ENCODE assay signal across 21 cellular contexts in the genomic region with DNA sequence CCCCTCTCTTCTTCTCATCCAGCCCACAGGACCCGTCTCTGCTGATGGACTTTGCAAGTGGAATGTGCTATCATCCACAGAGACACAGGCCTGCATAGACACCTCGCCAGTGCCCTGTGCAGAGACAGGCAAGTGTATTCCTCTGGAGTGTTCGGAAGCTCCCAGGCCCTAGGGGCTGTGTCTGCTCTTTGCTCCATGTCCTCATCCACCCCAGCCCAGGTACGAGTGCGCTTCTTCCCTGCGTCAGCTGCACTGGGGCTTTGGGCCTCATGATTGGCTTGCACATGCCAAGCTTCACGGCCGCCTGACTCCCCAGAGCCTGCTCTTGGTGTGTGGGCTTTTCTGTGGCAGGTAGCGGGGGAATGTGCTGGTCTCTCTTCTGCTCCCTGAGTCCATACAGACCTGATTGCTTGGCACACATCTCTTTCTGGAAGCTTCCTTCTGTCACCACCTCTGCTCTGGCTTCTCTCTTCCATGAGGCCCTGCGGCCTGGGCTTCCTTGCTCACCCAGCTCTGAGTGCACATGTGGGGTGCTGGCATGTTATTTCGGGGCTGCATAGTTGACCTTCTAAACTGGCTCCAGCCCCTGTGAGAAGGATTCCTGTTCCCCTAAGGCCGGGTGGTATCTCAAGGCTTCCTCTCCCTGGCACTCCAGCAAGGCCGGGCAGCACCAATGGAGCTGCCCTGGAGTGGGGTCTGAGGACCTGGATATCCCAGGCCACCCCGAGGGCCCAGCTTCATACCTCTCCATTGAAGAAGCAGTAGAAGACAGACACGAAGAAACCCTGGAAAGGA. TPM values are rescaled to one million over a fixed set of nuclear protein-coding genes. Genes with fewer than 3 reads are reported as not detected.
DNase-seq lines count a peak whose midpoint lies in the region; ATAC-seq and TF ChIP-seq lines count a peak whose summit lies in the region.
"Had no signal": no experiment of that assay in that cellular context is flagged by ENCODE, and none has a peak within 500 bp of the region (broad histone marks: within the 10 kb centered on the region; RNA-seq: fewer than 3 reads in every experiment).

No MANE protein-coding gene starts in this region.

- no peak overlapping the region for H2BK12ac ChIP-seq in neuronal stem cell (ENCODE audit: low read length)

- H3K18ac ChIP-seq in neuronal stem cell (ENCODE audit: low read length) = no peak overlapping the region

- CTCF ChIA-PET in WTC11 (lab: Charles Lee) = interaction anchor here (0.7 to 1.3 kb wide), 2 partner anchors 26 to 88 kb away, joined by 3 read pairs; no protein-coding TSS in a partner anchor

- ATAC-seq in WTC11 = no peak
- ATAC-seq in stimulated activated effector memory CD8-positive, alpha-beta T cell treated with anti-CD3 and anti-CD28 coated beads, Interleukin-12 subunit alpha, Interleukin-12 subunit beta, amount 100 ng/mL, for 72 hours = no peak
- ATAC-seq: K562 had no signal

- no peak overlapping the region for H4K8ac ChIP-seq in neuronal stem cell (ENCODE audit: low read depth, low read length)

- peaks cover 5% of the 10 kb centered on the region for H3K4me1 Mint-ChIP-seq in WTC11
- H3K4me1 Mint-ChIP-seq in stimulated activated effector memory CD8-positive, alpha-beta T cell treated with anti-CD3 and anti-CD28 coated beads, Interleukin-12 subunit alpha, Interleukin-12 subunit beta, amount 100 ng/mL, for 72 hours = no peaks in the 10 kb centered on the region
- H3K4me1 Mint-ChIP-seq: CD8-positive, alpha-beta memory T cell had no signal

- no peak overlapping the region for H3K27ac ChIP-seq in Peyer's patch
- H3K27ac ChIP-seq in neuronal stem cell (replicated peaks; ENCODE audit: low read length) = no peak overlapping the region
- H3K27ac ChIP-seq in uterus = no peak overlapping the region

- H3K9me3 ChIP-seq in Peyer's patch (no peaks in the 10 kb centered on the region), neuronal stem cell (replicated peaks in 1 of 2; ENCODE audit: control insufficient read depth in 2 of 2, insufficient read depth in 1 of 2, low read depth in 1 of 2, low read length in 2 of 2) (no peaks in the 10 kb centered on the region), uterus (no peaks in the 10 kb centered on the region)

- H3K27ac Mint-ChIP-seq in WTC11 = 0 out of 2 replicates have a peak overlapping the region, but pooled peaks have one; percentile 33
- peak overlapping the region; percentile 4 for H3K27ac Mint-ChIP-seq in stimulated activated effector memory CD8-positive, alpha-beta T cell treated with anti-CD3 and anti-CD28 coated beads, Interleukin-12 subunit alpha, Interleukin-12 subunit beta, amount 100 ng/mL, for 72 hours
- H3K27ac Mint-ChIP-seq: CD8-positive, alpha-beta memory T cell had no signal

- TF ChIP-seq POLR2A in Peyer's patch (IDR thresholded peaks at IDR 0.05) (no peak), uterus (IDR thresholded peaks at IDR 0.05) (no peak)

- no peaks in the 10 kb centered on the region for H3K9me3 Mint-ChIP-seq in WTC11
- no peaks in the 10 kb centered on the region for H3K9me3 Mint-ChIP-seq in stimulated activated effector memory CD8-positive, alpha-beta T cell treated with anti-CD3 and anti-CD28 coated beads, Interleukin-12 subunit alpha, Interleukin-12 subunit beta, amount 100 ng/mL, for 72 hours
- H3K9me3 Mint-ChIP-seq: CD8-positive, alpha-beta memory T cell had no signal

- no peak overlapping the region for H4K91ac ChIP-seq in neuronal stem cell (ENCODE audit: low read depth, low read length, poor library complexity)

- H3K27me3 ChIP-seq in Peyer's patch = no peaks in the 10 kb centered on the region
- H3K27me3 ChIP-seq in neuronal stem cell (ENCODE audit: control insufficient read depth in 3 of 3, insufficient read depth in 3 of 3, low read depth in 1 of 3, low read length in 3 of 3) = peaks cover 0 to 9% (median 0%) of the 10 kb centered on the region in 3 experiments
- no peaks in the 10 kb centered on the region for H3K27me3 ChIP-seq in uterus

- H2BK15ac ChIP-seq in neuronal stem cell (ENCODE audit: low read length) = no peak overlapping the region

- POLR2A ChIA-PET in WTC11 (lab: Charles Lee) = no interaction called here

- no peak overlapping the region for H3K4me3 ChIP-seq in Peyer's patch
- H3K4me3 ChIP-seq in neuronal stem cell (ENCODE audit: low read length in 2 of 2) = peak overlapping the region in 1 of 2 donors; percentile 11
- no peak overlapping the region for H3K4me3 ChIP-seq in uterus
- H3K4me3 ChIP-seq: K562 had no signal

- H3K79me1 ChIP-seq in neuronal stem cell (ENCODE audit: low read depth, low read length) = peaks cover 6% of the 10 kb centered on the region

- H3K4me1 ChIP-seq in Peyer's patch (no peaks in the 10 kb centered on the region), neuronal stem cell (ENCODE audit: control insufficient read depth in 2 of 2, insufficient read depth in 1 of 2, low read depth in 1 of 2, low read length in 2 of 2) (peaks cover 0 to 8% of the 10 kb centered on the region in 2 donors), uterus (no peaks in the 10 kb centered on the region)

- H3K27me3 Mint-ChIP-seq in WTC11 (ENCODE audit: low read depth) = no peaks in the 10 kb centered on the region

- H2AK5ac ChIP-seq in neuronal stem cell (ENCODE audit: low read depth, low read length) = no peak overlapping the region

- peak overlapping the region; percentile 55 for H2BK5ac ChIP-seq in neuronal stem cell (ENCODE audit: low read length)

- H3K4me3 Mint-ChIP-seq in WTC11 = no peak overlapping the region
- H3K4me3 Mint-ChIP-seq in stimulated activated effector memory CD8-positive, alpha-beta T cell treated with anti-CD3 and anti-CD28 coated beads, Interleukin-12 subunit alpha, Interleukin-12 subunit beta, amount 100 ng/mL, for 72 hours = no peak overlapping the region
- H3K4me3 Mint-ChIP-seq: CD8-positive, alpha-beta memory T cell had no signal

- H3K4ac ChIP-seq in neuronal stem cell (ENCODE audit: low read length) = no peak overlapping the region

- no peak overlapping the region for H3K14ac ChIP-seq in neuronal stem cell (ENCODE audit: low read length)

- WGBS in neuronal stem cell (ENCODE audit: extremely low coverage in 2 of 2, insufficient read length in 2 of 2, insufficient replicate concordance in 1 of 2), 2 donors = no CpG with 5 or more reads among the region's 15 CpGs

- H3K23ac ChIP-seq in neuronal stem cell (ENCODE audit: low read depth, low read length, poor library complexity) = peak overlapping the region; percentile 43

- H2BK120ac ChIP-seq in neuronal stem cell (ENCODE audit: low read depth, low read length) = no peak overlapping the region

- TF ChIP-seq CTCF in Peyer's patch (IDR thresholded peaks at IDR 0.05) (no peak), WTC11 (IDR thresholded peaks at IDR 0.05) (no peak), uterus (IDR thresholded peaks at IDR 0.05) (no peak)

- H3K9ac ChIP-seq in neuronal stem cell (ENCODE audit: low read depth, low read length, poor library complexity) = no peak overlapping the region

- intact Hi-C loops in uterus (cut with DNase I; ENCODE audit: low total_unique reads) = no loop called here

- H3K36me3 Mint-ChIP-seq in WTC11 = no peaks in the 10 kb centered on the region
- H3K36me3 Mint-ChIP-seq in stimulated activated effector memory CD8-positive, alpha-beta T cell treated with anti-CD3 and anti-CD28 coated beads, Interleukin-12 subunit alpha, Interleukin-12 subunit beta, amount 100 ng/mL, for 72 hours = no peaks in the 10 kb centered on the region

- H2AFZ ChIP-seq in neuronal stem cell (ENCODE audit: low read length) = no peak overlapping the region

- H3K36me3 ChIP-seq in Peyer's patch = no peaks in the 10 kb centered on the region
- H3K36me3 ChIP-seq in neuronal stem cell (replicated peaks in 1 of 2; ENCODE audit: control insufficient read depth in 2 of 2, insufficient read depth in 2 of 2, low read length in 2 of 2) = peaks cover 0 to 6% of the 10 kb centered on the region in 2 donors
- H3K36me3 ChIP-seq in uterus = no peaks in the 10 kb centered on the region

- H3K4me2 ChIP-seq in neuronal stem cell (ENCODE audit: insufficient read depth, low read length, poor library complexity, severe bottlenecking) = no peak overlapping the region

- peak in 2 of 3 donors; percentile 18 to 27 for DNase-seq in Peyer's patch
- no peak for DNase-seq in WTC11 (ENCODE audit: low spot score)
- no peak for DNase-seq in neuronal stem cell (ENCODE audit: low spot score)
- DNase-seq in stimulated activated effector memory CD8-positive, alpha-beta T cell treated with anti-CD3 and anti-CD28 coated beads, Interleukin-12 subunit alpha, Interleukin-12 subunit beta, amount 100 ng/mL, for 72 hours (ENCODE audit: low spot score in 2 of 2) = no peak
- no peak for DNase-seq in germinal center (ENCODE audit: low spot score)
- DNase-seq in hippocampal formation (lab: John Stamatoyannopoulos, UW) = no peak
- DNase-seq in uterus = no peak
- DNase-seq: ACHN; C1 segment of cervical spinal cord; CD8-positive, alpha-beta memory T cell; DMS79; NCI-H1105; NCI-H2081; NCI-H446 treated with DMSO at 0.1 percent for 48 hours; NCI-H748 treated with DMSO at 0.1 percent for 48 hours; NK-92 treated with Interleukin-12 subunit alpha and Interleukin-12 subunit beta, amount 100 ng/mL, for 24 hours; SIG-M5 had no signal

RNA-seq across cellular contexts. Expression of gene CRHR2, which starts 27.8 kb away (rescaled TPM):
- total RNA-seq in Peyer's patch (not detected), WTC11 (2021) (0.09 to 0.25 TPM (median 0.22 TPM) in 3 replicates), uterus (under 1 TPM in 1 of 4 donors, not detected in 3; 0.27 TPM)
- 0.08 TPM for polyA plus RNA-seq in neuronal stem cell (2013, experiment 1 of 2)
- polyA plus RNA-seq in neuronal stem cell (2013, experiment 2 of 2) = 0.04 TPM
- total RNA-seq: CD8-positive, alpha-beta memory T cell; H4; K562; OCI-LY7; RPMI7951 had no signal
- polyA plus RNA-seq: CD8-positive, alpha-beta memory T cell; K562 had no signal

RNA-seq across cellular contexts. Expression of gene GARS1, which starts 59.8 kb away (rescaled TPM):
- total RNA-seq in Peyer's patch = 10 to 100 TPM; 50.4 to 77.8 (median 70.1) TPM
- 142 to 236 TPM (median 158 TPM) in 3 replicates for total RNA-seq in WTC11 (2021)
- polyA plus RNA-seq in neuronal stem cell (2013, experiment 1 of 2) = 102 TPM
- polyA plus RNA-seq in neuronal stem cell (2013, experiment 2 of 2) = 101 TPM
- total RNA-seq in uterus = 10 to 100 TPM; 33.5 to 71.2 (median 58.1) TPM

Comparison
In these comparisons a context has a peak if more than half of its experiments do, and no peak if none do; other contexts are left out.
1. DNase-seq: peak in Peyer's patch (2 of 3); none in WTC11 (single experiment), neuronal stem cell (single experiment), stimulated activated effector memory CD8-positive, alpha-beta T cell treated with anti-CD3 and anti-CD28 coated beads, Interleukin-12 subunit alpha, Interleukin-12 subunit beta, amount 100 ng/mL, for 72 hours (0 of 2), germinal center (single experiment), hippocampal formation (0 of 2) and uterus (0 of 2).